ENCODE assay signal across 8 cellular contexts in genomic region chr6:33199687-33200233, GRCh38. TPM values are rescaled to one million over a fixed set of nuclear protein-coding genes. Genes with fewer than 3 reads are reported as not detected.
DNase-seq lines count a peak whose midpoint lies in the region; ATAC-seq and TF ChIP-seq lines count a peak whose summit lies in the region.

No MANE protein-coding gene starts in this region.

- H3K4me3 Mint-ChIP-seq in type B pancreatic cell, result peak overlapping the region; percentile 100

- H3K9ac ChIP-seq in NT2/D1 (ENCODE audit: insufficient read length, low read depth), result peak overlapping the region; percentile 87
- H3K9ac ChIP-seq in neuronal stem cell (ENCODE audit: low read depth, low read length, poor library complexity), result peak overlapping the region; percentile 87

- peaks cover 65% of the 10 kb centered on the region for H3K4me1 Mint-ChIP-seq in type B pancreatic cell (ENCODE audit: unreplicated experiment)

- peaks cover 17% of the 10 kb centered on the region for H3K79me1 ChIP-seq in neuronal stem cell (ENCODE audit: low read depth, low read length)

- no peaks in the 10 kb centered on the region for H3K9me3 Mint-ChIP-seq in type B pancreatic cell

- peak overlapping the region; percentile 48 for H3K18ac ChIP-seq in neuronal stem cell (ENCODE audit: low read length)

- no peak overlapping the region for H3K23ac ChIP-seq in neuronal stem cell (ENCODE audit: low read depth, low read length, poor library complexity)

- H3K4me1 ChIP-seq in NT2/D1 (ENCODE audit: insufficient read depth, insufficient read length) (peaks cover 4% of the 10 kb centered on the region), neuronal stem cell (ENCODE audit: control insufficient read depth in 2 of 2, insufficient read depth in 1 of 2, low read depth in 1 of 2, low read length in 2 of 2) (peaks cover 14 to 28% of the 10 kb centered on the region in 2 donors)

- H3K4me3 ChIP-seq in NT2/D1 (ENCODE audit: insufficient read length, low read depth) (peak overlapping the region; percentile 95), fibroblast of pulmonary artery (replicated peaks; ENCODE audit: low read depth, low read length) (peak overlapping the region; percentile 98), neuronal stem cell (ENCODE audit: low read length in 2 of 2) (peak overlapping the region; percentile 91 to 96)

- peaks cover 46% of the 10 kb centered on the region for H3K36me3 Mint-ChIP-seq in type B pancreatic cell

- H4K91ac ChIP-seq in neuronal stem cell (ENCODE audit: low read depth, low read length, poor library complexity), result no peak overlapping the region

- DNase-seq in ACHN, result peak; percentile 70
- no peak for DNase-seq in NT2/D1 (ENCODE audit: low read depth, low spot score)
- DNase-seq in activated T-helper 1 cell treated with Interleukin-2 at 50 U/mL for 16 hours (ENCODE audit: low read depth), result peak; percentile 61
- peak; percentile 59 for DNase-seq in fibroblast of pulmonary artery (ENCODE audit: low read depth)
- DNase-seq in neuronal stem cell (ENCODE audit: low spot score), result no peak
- no peak for DNase-seq in type B pancreatic cell (ENCODE audit: extremely low spot score, unreplicated experiment)

- ATAC-seq in GM18517 (IDR thresholded peaks at IDR 0.05; ENCODE audit: unreplicated experiment), result peak; percentile 8
- ATAC-seq in HG03103 (IDR thresholded peaks at IDR 0.05; ENCODE audit: low read depth, unreplicated experiment), result peak; percentile 11

- H4K8ac ChIP-seq in neuronal stem cell (ENCODE audit: low read depth, low read length), result no peak overlapping the region

- H2AK5ac ChIP-seq in neuronal stem cell (ENCODE audit: low read depth, low read length), result peak overlapping the region; percentile 34

- in situ Hi-C loops in ACHN (cut with HindIII; ENCODE audit: low pct_ligation_motif_present, low pct_unique_long_range_greater_than_20kb, low sequenced_read_pairs), result no loop called here

- H3K27ac ChIP-seq in neuronal stem cell (replicated peaks; ENCODE audit: low read length), result peak overlapping the region; percentile 97

- H3K4me2 ChIP-seq in neuronal stem cell (ENCODE audit: insufficient read depth, low read length, poor library complexity, severe bottlenecking), result peak overlapping the region; percentile 90

- no peak overlapping the region for H2BK120ac ChIP-seq in neuronal stem cell (ENCODE audit: low read depth, low read length)

- no peak overlapping the region for H3K14ac ChIP-seq in neuronal stem cell (ENCODE audit: low read length)

- no peak overlapping the region for H2BK15ac ChIP-seq in neuronal stem cell (ENCODE audit: low read length)

- no peak overlapping the region for H3K4ac ChIP-seq in neuronal stem cell (ENCODE audit: low read length)

- no peak overlapping the region for H2BK12ac ChIP-seq in neuronal stem cell (ENCODE audit: low read length)

- peak overlapping the region; percentile 94 for H2AFZ ChIP-seq in neuronal stem cell (ENCODE audit: low read length)

- H3K36me3 ChIP-seq in NT2/D1 (ENCODE audit: insufficient read depth, insufficient read length, low read length) (peaks cover 50% of the 10 kb centered on the region), neuronal stem cell (replicated peaks in 1 of 2; ENCODE audit: control insufficient read depth in 2 of 2, insufficient read depth in 2 of 2, low read length in 2 of 2) (peaks cover 42 to 57% of the 10 kb centered on the region in 2 donors)

- peak overlapping the region; percentile 56 for H2BK5ac ChIP-seq in neuronal stem cell (ENCODE audit: low read length)

- TF ChIP-seq CTCF in fibroblast of pulmonary artery (IDR thresholded peaks at IDR 0.05; ENCODE audit: low read length, missing control alignments) (no peak), type B pancreatic cell (conservative IDR thresholded peaks at IDR 0.05) (no peak)

- no CpG with 5 or more reads among the region's 26 CpGs for WGBS in neuronal stem cell (ENCODE audit: extremely low coverage in 2 of 2, insufficient read length in 2 of 2, insufficient replicate concordance in 1 of 2), 2 donors

- peak overlapping the region; percentile 87 for H3K27ac Mint-ChIP-seq in type B pancreatic cell

- no peaks in the 10 kb centered on the region for H3K9me3 ChIP-seq in NT2/D1 (ENCODE audit: insufficient read depth, low read length)
- no peaks in the 10 kb centered on the region for H3K9me3 ChIP-seq in neuronal stem cell (replicated peaks in 1 of 2; ENCODE audit: control insufficient read depth in 2 of 2, insufficient read depth in 1 of 2, low read depth in 1 of 2, low read length in 2 of 2)

- no peaks in the 10 kb centered on the region for H3K27me3 ChIP-seq in NT2/D1 (ENCODE audit: insufficient read depth, insufficient read length)
- no peaks in the 10 kb centered on the region for H3K27me3 ChIP-seq in neuronal stem cell (ENCODE audit: control insufficient read depth in 3 of 3, insufficient read depth in 3 of 3, low read depth in 1 of 3, low read length in 3 of 3)

- H3K27me3 Mint-ChIP-seq in type B pancreatic cell, result no peaks in the 10 kb centered on the region

RNA-seq across cellular contexts. Expression of gene RXRB, which starts 0.7 kb away (rescaled TPM):
- 18.7 TPM for polyA plus RNA-seq in neuronal stem cell (2013, experiment 1 of 2)
- 18.1 TPM for polyA plus RNA-seq in neuronal stem cell (2013, experiment 2 of 2)
- total RNA-seq in type B pancreatic cell (ENCODE audit: low replicate concordance), result 49.2 and 61.9 TPM in 2 replicates

RNA-seq across cellular contexts. Expression of gene SLC39A7, which starts 0.9 kb away (rescaled TPM):
- polyA plus RNA-seq in neuronal stem cell (2013, experiment 1 of 2), result 42.0 TPM
- polyA plus RNA-seq in neuronal stem cell (2013, experiment 2 of 2), result 40.1 TPM
- 147 and 202 TPM in 2 replicates for total RNA-seq in type B pancreatic cell (ENCODE audit: low replicate concordance)

RNA-seq across cellular contexts. Expression of gene HSD17B8, which starts 4.7 kb away (rescaled TPM):
- polyA plus RNA-seq in neuronal stem cell (2013, experiment 1 of 2), result 8.2 TPM
- polyA plus RNA-seq in neuronal stem cell (2013, experiment 2 of 2), result 8.3 TPM
- total RNA-seq in type B pancreatic cell (ENCODE audit: low replicate concordance), result 13.9 and 15.7 TPM in 2 replicates

RNA-seq across cellular contexts. Expression of gene COL11A2, which starts 7.5 kb away (rescaled TPM):
- 0.86 TPM for polyA plus RNA-seq in neuronal stem cell (2013, experiment 1 of 2)
- 0.82 TPM for polyA plus RNA-seq in neuronal stem cell (2013, experiment 2 of 2)
- total RNA-seq in type B pancreatic cell (ENCODE audit: low replicate concordance), result 1.3 and 11.9 TPM in 2 replicates

RNA-seq across cellular contexts. Expression of gene RING1, which starts 8.5 kb away (rescaled TPM):
- polyA plus RNA-seq in neuronal stem cell (2013, experiment 1 of 2), result 47.3 TPM
- polyA plus RNA-seq in neuronal stem cell (2013, experiment 2 of 2), result 47.9 TPM
- total RNA-seq in type B pancreatic cell (ENCODE audit: low replicate concordance), result 44.5 and 60.4 TPM in 2 replicates

Comparison
In these comparisons a context has a peak if more than half of its experiments do, and no peak if none do; other contexts are left out.
1. DNase-seq: peak in ACHN (single experiment), activated T-helper 1 cell treated with Interleukin-2 at 50 U/mL for 16 hours (single experiment) and fibroblast of pulmonary artery (single experiment); none in NT2/D1 (single experiment), neuronal stem cell (single experiment) and type B pancreatic cell (single experiment).
2. Peak in every context shown above with its lines, with median percentiles within 50 percentile points of each other: H3K4me3 ChIP-seq.